Comparison of ENCODE assay signal across 17 cellular contexts in genomic region chr6:147128056-147128455, GRCh38.
DNase-seq lines count a peak whose midpoint lies in the region; ATAC-seq, FAIRE-seq and TF ChIP-seq lines count a peak whose summit lies in the region.
"Had no signal": no experiment of that assay in that cellular context is flagged by ENCODE, and none has a peak within 500 bp of the region (broad histone marks: within the 10 kb centered on the region; RNA-seq: fewer than 3 reads in every experiment).

No MANE protein-coding gene starts in this region.

- H3K27ac ChIP-seq in small intestine (ENCODE audit: low read depth in 1 of 2, low read length in 1 of 2), result no peak overlapping the region
- no peak overlapping the region for H3K27ac ChIP-seq in adrenal gland

- intact Hi-C loops in adrenal gland (cut with DNase I), result no loop called here

- no peaks in the 10 kb centered on the region for H3K36me3 ChIP-seq in small intestine (ENCODE audit: control insufficient read depth in 2 of 2, insufficient read depth in 2 of 2, low read length in 2 of 2)
- H3K36me3 ChIP-seq in adrenal gland (replicated peaks in 1 of 2), result no peaks in the 10 kb centered on the region
- H3K36me3 ChIP-seq: BE2C had no signal

- H3K27me3 ChIP-seq in small intestine (ENCODE audit: control insufficient read depth in 2 of 2, insufficient read depth in 2 of 2, low read length in 2 of 2) (no peaks in the 10 kb centered on the region), adrenal gland (no peaks in the 10 kb centered on the region)
- H3K27me3 ChIP-seq: BE2C had no signal

- DNase-seq in frontal cortex (ENCODE audit: low spot score in 2 of 2) (no peak), small intestine (no peak), adrenal gland (no peak)
- no peak for DNase-seq in stimulated activated naive CD4-positive, alpha-beta T cell treated with Interleukin-2 at 50 U/mL for 16 hours (lab: John Stamatoyannopoulos, UW)
- DNase-seq: 8988T; BE2C; C1 segment of cervical spinal cord; Caco-2; CD4-positive, CD25-positive, alpha-beta regulatory T cell; GDM1; GOT3; H7 had no signal

- H3K9me3 ChIP-seq in small intestine (ENCODE audit: control insufficient read depth, low read depth), result no peaks in the 10 kb centered on the region
- H3K9me3 ChIP-seq in adrenal gland (replicated peaks in 1 of 3), result no peaks in the 10 kb centered on the region
- H3K9me3 ChIP-seq: BE2C, Caco-2 had no signal

- ATAC-seq in HG02571 (IDR thresholded peaks at IDR 0.05; ENCODE audit: unreplicated experiment), result no peak
- ATAC-seq: HepG2 had no signal

- FAIRE-seq in A204.1 (lab: Jason Lieb, UNC), result peak; percentile 87
- FAIRE-seq in TTC549 (lab: Jason Lieb, UNC), result peak; percentile 36
- peak; percentile 59 for FAIRE-seq in frontal cortex (lab: Jason Lieb, UNC)
- peak; percentile 26 for FAIRE-seq in small intestine (lab: Jason Lieb, UNC)
- FAIRE-seq: D721Med, HepG2 had no signal

- no peak for TF ChIP-seq POLR2A in adrenal gland (IDR thresholded peaks at IDR 0.05)

- WGBS in small intestine, 3 donors, result 88 to 96% (median 91%) methylated on average over 2 of the region's 2 CpGs
- 95 to 98% (median 97%) methylated on average over 2 of the region's 2 CpGs for WGBS in adrenal gland, 4 donors

- TF ChIP-seq CTCF in adrenal gland (IDR thresholded peaks at IDR 0.05), result no peak

- H3K4me3 ChIP-seq in small intestine (ENCODE audit: low read depth in 1 of 2, low read length in 2 of 2) (no peak overlapping the region), adrenal gland (no peak overlapping the region)

- H3K4me1 ChIP-seq in small intestine (ENCODE audit: control insufficient read depth in 2 of 2, insufficient read depth in 1 of 2, low read depth in 1 of 2, low read length in 1 of 2), result no peaks in the 10 kb centered on the region
- H3K4me1 ChIP-seq in adrenal gland (replicated peaks in 1 of 2), result peaks cover 0 to 2% of the 10 kb centered on the region in 2 donors
- H3K4me1 ChIP-seq: Caco-2 had no signal
